ENCODE assay signal across 1 cellular context in the genomic region with DNA sequence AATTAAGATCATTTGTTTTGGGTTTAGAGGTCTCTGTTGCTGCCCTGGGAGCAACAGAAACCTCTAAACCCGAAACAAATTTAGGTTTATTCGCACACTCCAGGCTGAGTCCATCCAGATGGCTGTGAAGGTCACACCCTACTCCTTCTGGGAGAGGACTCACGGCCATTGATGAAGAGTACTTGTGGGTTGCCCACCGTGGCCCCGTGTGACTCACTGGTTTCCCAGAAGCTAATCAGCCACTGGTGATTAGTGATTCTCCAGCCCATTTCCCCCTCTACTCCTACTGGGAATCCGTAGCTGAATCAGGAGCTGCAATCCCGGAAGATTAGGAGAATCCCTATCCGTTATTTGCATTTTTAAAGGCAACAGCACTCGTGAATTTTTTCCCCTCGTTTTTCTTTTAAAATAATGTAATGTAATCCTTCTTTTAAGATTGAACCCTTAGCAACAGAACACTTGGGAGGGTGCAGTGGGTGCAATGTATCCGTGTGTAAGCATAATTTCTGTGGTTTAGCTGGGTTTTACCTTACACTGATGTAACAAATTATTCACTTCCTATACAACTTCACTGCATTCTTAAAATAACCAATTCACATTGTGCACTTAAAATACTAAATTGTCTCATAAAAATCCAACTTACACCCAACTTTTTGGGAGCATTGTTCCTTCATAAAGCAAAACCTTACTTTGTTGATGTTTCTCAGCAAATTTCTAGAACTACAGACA.
TF ChIP-seq lines count a peak whose summit lies in the region.

No MANE protein-coding gene starts in this region.

TF ChIP-seq in K562, 482 proteins besides CTCF, POLR2A, EP300 and RAD21 (continued from another document):
- TF ChIP-seq SMAD4 (CRISPR knock-in tag; conservative IDR thresholded peaks at IDR 0.05) (0 out of 2 replicates have a peak, but pooled peaks have one; percentile 12), RREB1 (CRISPR knock-in tag; IDR thresholded peaks at IDR 0.05) (no peak), JUND (IDR thresholded peaks at IDR 0.05; ENCODE audit: borderline replicate concordance, low read depth, low read length) (peak; percentile 65), JUND (tag; IDR thresholded peaks at IDR 0.05; ENCODE audit: borderline replicate concordance, low read depth, low read length) (no peak; the same call in 2 of the 3 replicates), ZFP91 (CRISPR knock-in tag; IDR thresholded peaks at IDR 0.05) (no peak), TFAM (CRISPR knock-in tag; conservative IDR thresholded peaks at IDR 0.05) (no peak), ZNF766 (CRISPR knock-in tag; conservative IDR thresholded peaks at IDR 0.05) (peak; percentile 38; the same call in 1 of the 2 replicates), ZNF77 (CRISPR knock-in tag; IDR thresholded peaks at IDR 0.05) (no peak), ARID1B (IDR thresholded peaks at IDR 0.05) (peak; percentile 14; the same call in 1 of the 2 replicates), MAFK (IDR thresholded peaks at IDR 0.05; ENCODE audit: low read length) (no peak), NFRKB (IDR thresholded peaks at IDR 0.05; ENCODE audit: low read depth) (peak; percentile 39; the same call in 1 of the 2 replicates), FOSL1 (tag; conservative IDR thresholded peaks at IDR 0.05) (peak; percentile 46; the same call in 1 of the 2 replicates), YY1 (IDR thresholded peaks at IDR 0.05; ENCODE audit: borderline replicate concordance in 1 of 3, control insufficient read depth in 1 of 3, extremely low read depth in 1 of 3, insufficient read depth in 3 of 3, insufficient read length in 1 of 3, insufficient replicate concordance in 2 of 3, low read depth in 1 of 3, low read length in 2 of 3) (peak in 1 of 3 experiments; percentile 37), ZNF589 (CRISPR knock-in tag; IDR thresholded peaks at IDR 0.05; ENCODE audit: low read depth) (no peak), STAT5A (IDR thresholded peaks at IDR 0.05; ENCODE audit: borderline replicate concordance, low read length) (0 out of 2 replicates have a peak, but pooled peaks have one; percentile 23), JUN (IDR thresholded peaks at IDR 0.05; ENCODE audit: borderline replicate concordance, low read depth, low read length) (0 out of 2 replicates have a peak, but pooled peaks have one; percentile 39), JUN (CRISPR knock-in tag; IDR thresholded peaks at IDR 0.05; ENCODE audit: borderline replicate concordance) (no peak), MCM7 (IDR thresholded peaks at IDR 0.05) (no peak)
- TF ChIP-seq, protein P1, sequence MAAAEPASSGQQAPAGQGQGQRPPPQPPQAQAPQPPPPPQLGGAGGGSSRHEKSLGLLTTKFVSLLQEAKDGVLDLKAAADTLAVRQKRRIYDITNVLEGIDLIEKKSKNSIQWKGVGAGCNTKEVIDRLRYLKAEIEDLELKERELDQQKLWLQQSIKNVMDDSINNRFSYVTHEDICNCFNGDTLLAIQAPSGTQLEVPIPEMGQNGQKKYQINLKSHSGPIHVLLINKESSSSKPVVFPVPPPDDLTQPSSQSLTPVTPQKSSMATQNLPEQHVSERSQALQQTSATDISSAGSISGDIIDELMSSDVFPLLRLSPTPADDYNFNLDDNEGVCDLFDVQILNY (CRISPR knock-in tag; IDR thresholded peaks at IDR 0.05), result no peak
- TF ChIP-seq, protein P2, sequence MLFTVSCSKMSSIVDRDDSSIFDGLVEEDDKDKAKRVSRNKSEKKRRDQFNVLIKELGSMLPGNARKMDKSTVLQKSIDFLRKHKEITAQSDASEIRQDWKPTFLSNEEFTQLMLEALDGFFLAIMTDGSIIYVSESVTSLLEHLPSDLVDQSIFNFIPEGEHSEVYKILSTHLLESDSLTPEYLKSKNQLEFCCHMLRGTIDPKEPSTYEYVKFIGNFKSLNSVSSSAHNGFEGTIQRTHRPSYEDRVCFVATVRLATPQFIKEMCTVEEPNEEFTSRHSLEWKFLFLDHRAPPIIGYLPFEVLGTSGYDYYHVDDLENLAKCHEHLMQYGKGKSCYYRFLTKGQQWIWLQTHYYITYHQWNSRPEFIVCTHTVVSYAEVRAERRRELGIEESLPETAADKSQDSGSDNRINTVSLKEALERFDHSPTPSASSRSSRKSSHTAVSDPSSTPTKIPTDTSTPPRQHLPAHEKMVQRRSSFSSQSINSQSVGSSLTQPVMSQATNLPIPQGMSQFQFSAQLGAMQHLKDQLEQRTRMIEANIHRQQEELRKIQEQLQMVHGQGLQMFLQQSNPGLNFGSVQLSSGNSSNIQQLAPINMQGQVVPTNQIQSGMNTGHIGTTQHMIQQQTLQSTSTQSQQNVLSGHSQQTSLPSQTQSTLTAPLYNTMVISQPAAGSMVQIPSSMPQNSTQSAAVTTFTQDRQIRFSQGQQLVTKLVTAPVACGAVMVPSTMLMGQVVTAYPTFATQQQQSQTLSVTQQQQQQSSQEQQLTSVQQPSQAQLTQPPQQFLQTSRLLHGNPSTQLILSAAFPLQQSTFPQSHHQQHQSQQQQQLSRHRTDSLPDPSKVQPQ (CRISPR knock-in tag; IDR thresholded peaks at IDR 0.05; ENCODE audit: borderline replicate concordance), result no peak
